17 cellular contexts compared by ENCODE assay signal in genomic region chr5:132066871-132067270, GRCh38. TPM values are rescaled to one million over a fixed set of nuclear protein-coding genes. Genes with fewer than 3 reads are reported as not detected.
DNase-seq lines count a peak whose midpoint lies in the region; ATAC-seq, FAIRE-seq and TF ChIP-seq lines count a peak whose summit lies in the region.
"Had no signal": no experiment of that assay in that cellular context is flagged by ENCODE, and none has a peak within 500 bp of the region (broad histone marks: within the 10 kb centered on the region; RNA-seq: fewer than 3 reads in every experiment).

No MANE protein-coding gene starts in this region.

- no peak overlapping the region for H4K8ac ChIP-seq in H1 (ENCODE audit: extremely low read depth, insufficient read depth, low read length)

- no peak overlapping the region for H3K14ac ChIP-seq in H1 (ENCODE audit: insufficient read length)

- H2BK5ac ChIP-seq in H1 (ENCODE audit: low read depth, low read length), result no peak overlapping the region

- H3K4me3 ChIP-seq in left ventricle myocardium inferior, result no peak overlapping the region
- H3K4me3 ChIP-seq in H1 (ENCODE audit: extremely low read depth in 1 of 4, insufficient read depth in 2 of 4, low read depth in 3 of 4, low read length in 4 of 4), result no peak overlapping the region
- H3K4me3 ChIP-seq in aorta (ENCODE audit: low read length in 2 of 2), result no peak overlapping the region
- no peak overlapping the region for H3K4me3 ChIP-seq in right lobe of liver
- H3K4me3 ChIP-seq: MG63 had no signal

- no peaks in the 10 kb centered on the region for H3K9me3 Mint-ChIP-seq in activated CD8-positive, alpha-beta T cell treated with anti-CD3 and anti-CD28 coated beads, Interleukin-2, amount 10 ng/mL, durations not matched to agents 7 days and 5 days (ENCODE audit: insufficient read depth)
- H3K9me3 Mint-ChIP-seq: CD4-positive, CD25-positive, alpha-beta regulatory T cell had no signal

- FAIRE-seq in H1 (lab: Jason Lieb, UNC), result no peak
- FAIRE-seq: GM19239 had no signal

- H3K4me2 ChIP-seq in H1 (ENCODE audit: insufficient read depth in 1 of 2, low read depth in 2 of 2, low read length in 2 of 2), result no peak overlapping the region

- TF ChIP-seq POLR2A in H1 (IDR thresholded peaks at IDR 0.05; ENCODE audit: control extremely low read depth in 1 of 2, low read depth in 2 of 2, low read length in 2 of 2) (no peak), right lobe of liver (IDR thresholded peaks at IDR 0.05) (no peak)

- no peak overlapping the region for H2AFZ ChIP-seq in H1 (ENCODE audit: low read length)

- no peaks in the 10 kb centered on the region for H3K23me2 ChIP-seq in H1 (ENCODE audit: low read depth, low read length)

- H2BK120ac ChIP-seq in H1 (replicated peaks; ENCODE audit: low read depth, low read length), result no peak overlapping the region

- no peaks in the 10 kb centered on the region for H3K79me2 ChIP-seq in H1 (ENCODE audit: control insufficient read depth in 1 of 2, insufficient read depth in 2 of 2, low read length in 2 of 2)

- H3K56ac ChIP-seq in H1 (replicated peaks; ENCODE audit: insufficient read length, low read depth, low read length), result no peak overlapping the region

- H3K4ac ChIP-seq in H1 (replicated peaks; ENCODE audit: insufficient read length, low read depth, low read length), result no peak overlapping the region

- no peak for TF ChIP-seq EP300 in H1 (IDR thresholded peaks at IDR 0.05; ENCODE audit: borderline replicate concordance in 1 of 2, low read depth in 2 of 2, low read length in 2 of 2)

- WGBS in H1 (ENCODE audit: extremely low coverage in 1 of 2, insufficient coverage in 1 of 2, insufficient read length in 1 of 2, insufficient replicate concordance in 2 of 2, low coverage in 1 of 2, low lambda C conversion rate in 2 of 2, missing lambda C conversion rate in 1 of 2), 2 experiments, result 95% methylated on average over 4 of the region's 4 CpGs; no CpG with 5 or more reads in 1 of the 2 experiments
- WGBS in aorta, 2 donors, result 96% methylated on average over 4 of the region's 4 CpGs
- 86% methylated on average over 1 of the region's 4 CpGs for WGBS in right lobe of liver (ENCODE audit: insufficient coverage, low coverage, low lambda C conversion rate, missing lambda C conversion rate)

- H3K27me3 Mint-ChIP-seq in activated CD8-positive, alpha-beta T cell treated with anti-CD3 and anti-CD28 coated beads, Interleukin-2, amount 10 ng/mL, durations not matched to agents 7 days and 5 days (ENCODE audit: low read depth), result no peaks in the 10 kb centered on the region
- H3K27me3 Mint-ChIP-seq: CD4-positive, CD25-positive, alpha-beta regulatory T cell had no signal

- no peak for TF ChIP-seq RAD21 in H1 (IDR thresholded peaks at IDR 0.05 in 1 of 2, conservative IDR thresholded peaks at IDR 0.05 in 1 of 2; ENCODE audit: low read depth in 2 of 2, low read length in 2 of 2)

- H2BK12ac ChIP-seq in H1 (ENCODE audit: low read depth, low read length), result no peak overlapping the region

- no peak overlapping the region for H2BK20ac ChIP-seq in H1 (ENCODE audit: low read length)

- intact Hi-C loops in left ventricle myocardium inferior (cut with micrococcal nuclease) (no loop called here), cardiac septum (cut with DNase I) (no loop called here), aorta (cut with DNase I) (loop anchor here (5.0 to 10.0 kb wide), 3 partner anchors 68 to 120 kb away; no protein-coding TSS in a partner anchor), right lobe of liver (cut with DNase I) (no loop called here)

- peaks cover 55% of the 10 kb centered on the region for H3K4me1 Mint-ChIP-seq in activated CD8-positive, alpha-beta T cell treated with anti-CD3 and anti-CD28 coated beads, Interleukin-2, amount 10 ng/mL, durations not matched to agents 7 days and 5 days (ENCODE audit: low read depth)

- H3K27me3 ChIP-seq in left ventricle myocardium inferior (ENCODE audit: low read depth) (no peaks in the 10 kb centered on the region), H1 (replicated peaks in 1 of 4; ENCODE audit: control insufficient read depth in 3 of 4, extremely low read depth in 1 of 4, insufficient read depth in 3 of 4, low read length in 3 of 4) (no peaks in the 10 kb centered on the region), aorta (ENCODE audit: control insufficient read depth in 1 of 2, insufficient read depth in 2 of 2, low read length in 1 of 2) (no peaks in the 10 kb centered on the region), right lobe of liver (no peaks in the 10 kb centered on the region)
- H3K27me3 ChIP-seq: MG63 had no signal

- peak overlapping the region; percentile 29; the same call in 1 of the 2 replicates for H2BK15ac ChIP-seq in H1 (ENCODE audit: low read length)

- no peak overlapping the region for H3K9ac ChIP-seq in H1 (replicated peaks in 1 of 4; ENCODE audit: extremely low read depth in 1 of 4, low read depth in 3 of 4, low read length in 3 of 4)

- H2AK5ac ChIP-seq in H1 (ENCODE audit: low read depth, low read length), result no peak overlapping the region

- DNase-seq in left ventricle myocardium inferior (peak; percentile 3), cardiac septum (ENCODE audit: low spot score) (no peak), H1 (ENCODE audit: low read depth in 1 of 2, low spot score in 2 of 2) (no peak), aorta (peak; percentile 18 to 51), right lobe of liver (no peak), NCI-H1105 (lab: John Stamatoyannopoulos, UW) (no peak)
- no peak for DNase-seq in activated CD8-positive, alpha-beta T cell treated with anti-CD3 and anti-CD28 coated beads, Interleukin-2, amount 10 ng/mL, durations not matched to agents 7 days and 5 days
- DNase-seq: CD4-positive, CD25-positive, alpha-beta regulatory T cell; Karpas-422; MG63; NCI-H1092 treated with DMSO at 0.1 percent for 48 hours; NCI-H1694; NCI-H2107; NCI-H2227 treated with DMSO at 0.1 percent for 48 hours; NCI-H524 treated with DMSO at 0.1 percent for 48 hours had no signal

- no peaks in the 10 kb centered on the region for H4K20me1 ChIP-seq in H1 (replicated peaks in 1 of 2; ENCODE audit: control insufficient read depth in 1 of 2, insufficient read depth in 2 of 2, low read length in 2 of 2)

- H3K36me3 ChIP-seq in left ventricle myocardium inferior (no peaks in the 10 kb centered on the region), H1 (ENCODE audit: control insufficient read depth in 2 of 4, insufficient read depth in 4 of 4, low read length in 3 of 4) (no peaks in the 10 kb centered on the region), aorta (ENCODE audit: control insufficient read depth in 1 of 2, insufficient read depth in 2 of 2, low read length in 1 of 2) (no peaks in the 10 kb centered on the region), right lobe of liver (no peaks in the 10 kb centered on the region)
- H3K36me3 ChIP-seq: MG63 had no signal

- H3K9me3 ChIP-seq in left ventricle myocardium inferior (replicated peaks) (no peaks in the 10 kb centered on the region), H1 (ENCODE audit: insufficient read depth in 2 of 2, low read depth in 1 of 2, low read length in 1 of 2) (no peaks in the 10 kb centered on the region), aorta (ENCODE audit: control insufficient read depth, low read length) (no peaks in the 10 kb centered on the region), right lobe of liver (no peaks in the 10 kb centered on the region)
- H3K9me3 ChIP-seq: MG63 had no signal

- H3K18ac ChIP-seq in H1 (ENCODE audit: extremely low read depth, low read length), result no peak overlapping the region

- no peaks in the 10 kb centered on the region for H3K36me3 Mint-ChIP-seq in activated CD8-positive, alpha-beta T cell treated with anti-CD3 and anti-CD28 coated beads, Interleukin-2, amount 10 ng/mL, durations not matched to agents 7 days and 5 days (ENCODE audit: low read depth)
- H3K36me3 Mint-ChIP-seq: CD4-positive, CD25-positive, alpha-beta regulatory T cell had no signal

- TF ChIP-seq CTCF in left ventricle myocardium inferior (IDR thresholded peaks at IDR 0.05; ENCODE audit: borderline replicate concordance), result no peak
- TF ChIP-seq CTCF in H1 (IDR thresholded peaks at IDR 0.05; ENCODE audit: control extremely low read depth in 1 of 3, insufficient read depth in 1 of 3, low read depth in 1 of 3, low read length in 3 of 3), result no peak
- no peak for TF ChIP-seq CTCF in right lobe of liver (IDR thresholded peaks at IDR 0.05)

- H3K27ac ChIP-seq in left ventricle myocardium inferior (replicated peaks) (no peak overlapping the region), H1 (ENCODE audit: low read depth, low read length) (no peak overlapping the region), aorta (ENCODE audit: low read depth in 1 of 2, low read length in 2 of 2) (no peak overlapping the region), right lobe of liver (no peak overlapping the region)

- H3K23ac ChIP-seq in H1 (ENCODE audit: insufficient read length), result no peak overlapping the region

- no peak overlapping the region for H4K91ac ChIP-seq in H1 (replicated peaks; ENCODE audit: insufficient read length, low read length)

- no peak overlapping the region for H4K5ac ChIP-seq in H1 (ENCODE audit: insufficient read length, low read depth, low read length)

- CTCF ChIA-PET in activated CD8-positive, alpha-beta T cell treated with anti-CD3 and anti-CD28 coated beads, Interleukin-2, amount 10 ng/mL, durations not matched to agents 7 days and 5 days (lab: Charles Lee), result interaction anchor here (0.9 to 2.9 kb wide), 3 partner anchors 68 to 434 kb away, joined by 3 to 14 read pairs (median 13); no protein-coding TSS in a partner anchor
- CTCF ChIA-PET in H1 (lab: Charles Lee; ENCODE audit: partially characterized antibody), result interaction anchor here (0.6 to 6.5 kb wide), 6 partner anchors 67 to 256 kb away, joined by 3 to 42 read pairs (median 6); no protein-coding TSS in a partner anchor

- H3K27ac Mint-ChIP-seq in activated CD8-positive, alpha-beta T cell treated with anti-CD3 and anti-CD28 coated beads, Interleukin-2, amount 10 ng/mL, durations not matched to agents 7 days and 5 days, result peak overlapping the region; percentile 60

- H3K79me1 ChIP-seq in H1 (ENCODE audit: low read depth, low read length), result no peaks in the 10 kb centered on the region

- no peak for ATAC-seq in activated CD8-positive, alpha-beta T cell treated with anti-CD3 and anti-CD28 coated beads, Interleukin-2, amount 10 ng/mL, durations not matched to agents 7 days and 5 days
- no peak for ATAC-seq in aorta (ENCODE audit: low FRiP score)
- no peak for ATAC-seq in right lobe of liver

- POLR2A ChIA-PET in activated CD8-positive, alpha-beta T cell treated with anti-CD3 and anti-CD28 coated beads, Interleukin-2, amount 10 ng/mL, durations not matched to agents 7 days and 5 days (lab: Charles Lee), result interaction anchor here (0.7 kb wide), 1 partner anchor 414 kb away, joined by 3 read pairs; no protein-coding TSS in a partner anchor
- POLR2A ChIA-PET in H1 (lab: Charles Lee; ENCODE audit: partially characterized antibody), result no interaction called here

- H3K4me3 Mint-ChIP-seq in activated CD8-positive, alpha-beta T cell treated with anti-CD3 and anti-CD28 coated beads, Interleukin-2, amount 10 ng/mL, durations not matched to agents 7 days and 5 days, result no peak overlapping the region

- H3K4me1 ChIP-seq in left ventricle myocardium inferior (peaks cover 3% of the 10 kb centered on the region), H1 (replicated peaks in 1 of 4; ENCODE audit: control insufficient read depth in 3 of 4, insufficient read depth in 4 of 4, low read length in 3 of 4) (no peaks in the 10 kb centered on the region; a peak in 1 of 7 replicates), aorta (ENCODE audit: control insufficient read depth in 1 of 2, insufficient read depth in 2 of 2, low read length in 2 of 2) (no peaks in the 10 kb centered on the region), right lobe of liver (no peaks in the 10 kb centered on the region)

RNA-seq across cellular contexts. Expression of gene IL3, which starts 6.4 kb away (rescaled TPM):
- not detected for total RNA-seq in left ventricle myocardium inferior
- total RNA-seq in cardiac septum, result not detected
- total RNA-seq in activated CD8-positive, alpha-beta T cell treated with anti-CD3 and anti-CD28 coated beads, Interleukin-2, amount 10 ng/mL, durations not matched to agents 7 days and 5 days, result not detected
- total RNA-seq in H1 (2021; fragmentation: NEBNext Ultra II Directional; extraction: Animal tissue kit (Norgen Biotek cat#: 25700)), result not detected in 2 replicates
- polyA plus RNA-seq in H1 (2011; rRNA removed), result not detected in 2 replicates
- not detected for polyA plus RNA-seq in H1 (2011; cell fraction: cytosol; rRNA removed)
- not detected for polyA plus RNA-seq in H1 (2011; cell fraction: nucleus; rRNA removed)
- not detected in 4 replicates for polyA plus RNA-seq in H1 (2012, experiment 1 of 2)
- polyA plus RNA-seq in H1 (2012, experiment 2 of 2), result not detected
- polyA plus RNA-seq in H1 (2013, experiment 1 of 2), result not detected
- not detected for polyA plus RNA-seq in H1 (2013, experiment 2 of 2)
- polyA minus RNA-seq in H1 (2011; rRNA and poly(A)+ RNA removed), result not detected in 2 replicates
- not detected for polyA minus RNA-seq in H1 (2011; cell fraction: cytosol; rRNA and poly(A)+ RNA removed)
- polyA minus RNA-seq in H1 (2011; cell fraction: nucleus; rRNA and poly(A)+ RNA removed), result not detected
- not detected for total RNA-seq in aorta
- polyA plus RNA-seq in aorta, result not detected
- not detected for total RNA-seq in right lobe of liver
- total RNA-seq: CD4-positive, CD25-positive, alpha-beta regulatory T cell; H4 had no signal
- polyA plus RNA-seq: CD4-positive, CD25-positive, alpha-beta regulatory T cell had no signal

RNA-seq across cellular contexts. Expression of gene CSF2, which starts 6.7 kb away (rescaled TPM):
- total RNA-seq in left ventricle myocardium inferior, result not detected
- not detected for total RNA-seq in cardiac septum
- under 1 TPM; 0.55 to 0.61 TPM for total RNA-seq in activated CD8-positive, alpha-beta T cell treated with anti-CD3 and anti-CD28 coated beads, Interleukin-2, amount 10 ng/mL, durations not matched to agents 7 days and 5 days
- total RNA-seq in H1 (2021; fragmentation: NEBNext Ultra II Directional; extraction: Animal tissue kit (Norgen Biotek cat#: 25700)), result not detected in 2 replicates
- polyA plus RNA-seq in H1 (2011; rRNA removed), result not detected in 2 replicates
- not detected for polyA plus RNA-seq in H1 (2011; cell fraction: cytosol; rRNA removed)
- not detected for polyA plus RNA-seq in H1 (2011; cell fraction: nucleus; rRNA removed)
- polyA plus RNA-seq in H1 (2012, experiment 1 of 2), result not detected in 4 replicates
- polyA plus RNA-seq in H1 (2012, experiment 2 of 2), result not detected
- polyA plus RNA-seq in H1 (2013, experiment 1 of 2), result not detected
- polyA plus RNA-seq in H1 (2013, experiment 2 of 2), result not detected
- polyA minus RNA-seq in H1 (2011; rRNA and poly(A)+ RNA removed), result not detected in 2 replicates
- not detected for polyA minus RNA-seq in H1 (2011; cell fraction: cytosol; rRNA and poly(A)+ RNA removed)
- not detected for polyA minus RNA-seq in H1 (2011; cell fraction: nucleus; rRNA and poly(A)+ RNA removed)
- total RNA-seq in aorta, result under 1 TPM in 1 of 2 donors, not detected in 1; 0.51 TPM
- polyA plus RNA-seq in aorta, result not detected
- not detected for total RNA-seq in right lobe of liver
- total RNA-seq: CD4-positive, CD25-positive, alpha-beta regulatory T cell had no signal
- polyA plus RNA-seq: CD4-positive, CD25-positive, alpha-beta regulatory T cell had no signal

RNA-seq across cellular contexts. Expression of gene ACSL6, which starts 55.4 kb away (rescaled TPM):
- total RNA-seq in left ventricle myocardium inferior (2.7 TPM), cardiac septum (4.5 TPM), aorta (1 to 10 TPM in 1 of 2 donors, under 1 TPM in 1; 0.42 to 2.3 TPM), right lobe of liver (1 to 10 TPM; 1.3 to 6.0 (median 4.6) TPM)
- 10 to 100 TPM; 20.8 to 21.5 TPM for total RNA-seq in activated CD8-positive, alpha-beta T cell treated with anti-CD3 and anti-CD28 coated beads, Interleukin-2, amount 10 ng/mL, durations not matched to agents 7 days and 5 days
- 2.4 and 3.8 TPM in 2 replicates for total RNA-seq in H1 (2021; fragmentation: NEBNext Ultra II Directional; extraction: Animal tissue kit (Norgen Biotek cat#: 25700))
- polyA plus RNA-seq in H1 (2011; rRNA removed) (2.3 and 3.4 TPM in 2 replicates), aorta (under 1 TPM; 0.03 to 0.13 TPM)
- 1.8 TPM for polyA plus RNA-seq in H1 (2011; cell fraction: cytosol; rRNA removed)
- 11.2 TPM for polyA plus RNA-seq in H1 (2011; cell fraction: nucleus; rRNA removed)
- polyA plus RNA-seq in H1 (2012, experiment 1 of 2), result 2.1 to 4.6 TPM (median 2.9 TPM) in 4 replicates
- 0.52 TPM for polyA plus RNA-seq in H1 (2012, experiment 2 of 2)
- 2.4 TPM for polyA plus RNA-seq in H1 (2013, experiment 1 of 2)
- polyA plus RNA-seq in H1 (2013, experiment 2 of 2), result 2.1 TPM
- 3.9 and 9.3 TPM in 2 replicates for polyA minus RNA-seq in H1 (2011; rRNA and poly(A)+ RNA removed)
- not detected for polyA minus RNA-seq in H1 (2011; cell fraction: cytosol; rRNA and poly(A)+ RNA removed)
- 4.6 TPM for polyA minus RNA-seq in H1 (2011; cell fraction: nucleus; rRNA and poly(A)+ RNA removed)

Comparison
In these comparisons a context has a peak if more than half of its experiments do, and no peak if none do; other contexts are left out.
1. DNase-seq: peak in left ventricle myocardium inferior (single experiment) and aorta (2 of 2); none in cardiac septum (single experiment), activated CD8-positive, alpha-beta T cell treated with anti-CD3 and anti-CD28 coated beads, Interleukin-2, amount 10 ng/mL, durations not matched to agents 7 days and 5 days (single experiment), H1 (0 of 2), right lobe of liver (0 of 3) and NCI-H1105 (single experiment).
2. intact Hi-C loops: an anchor here in aorta (5.0 to 10.0 kb wide); none called in left ventricle myocardium inferior, cardiac septum and right lobe of liver.